In genomic region chr15:90408657-90409056, GRCh38 we compare ENCODE assay signal across 18 cellular contexts. TPM values are rescaled to one million over a fixed set of nuclear protein-coding genes. Genes with fewer than 3 reads are reported as not detected.
DNase-seq lines count a peak whose midpoint lies in the region; ATAC-seq, FAIRE-seq and TF ChIP-seq lines count a peak whose summit lies in the region.
"Had no signal": no experiment of that assay in that cellular context is flagged by ENCODE, and none has a peak within 500 bp of the region (broad histone marks: within the 10 kb centered on the region; RNA-seq: fewer than 3 reads in every experiment).

No MANE protein-coding gene starts in this region.

- CTCF ChIA-PET in activated CD4-positive, alpha-beta T cell treated with anti-CD3 and anti-CD28 coated beads for 36 hours (lab: Charles Lee): interaction anchor here (0.6 to 2.0 kb wide), 5 partner anchors 10 to 73 kb away, joined by 3 to 7 read pairs (median 3); partner anchors contain the start of gene IQGAP1

- no peak for DNase-seq in activated CD4-positive, alpha-beta T cell treated with anti-CD3 and anti-CD28 coated beads for 36 hours
- DNase-seq in activated CD4-positive, alpha-beta T cell treated with anti-CD3 and anti-CD28 coated beads, Interleukin-2, amount 50 U/mL, for 1 hour: no peak
- no peak for DNase-seq in activated naive CD8-positive, alpha-beta T cell treated with anti-CD3 and anti-CD28 coated beads, Interleukin-2, amount 50 U/mL, for 24 hours
- DNase-seq in natural killer cell: no peak
- DNase-seq in upper lobe of right lung: no peak
- no peak for DNase-seq in activated naive CD4-positive, alpha-beta T cell treated with anti-CD3 and anti-CD28 coated beads, Interleukin-2, amount 50 U/mL, for 16 hours
- no peak for DNase-seq in RKO (ENCODE audit: low spot score)
- no peak for DNase-seq in urothelium cell line (ENCODE audit: low spot score)
- DNase-seq: 8988T; activated B cell treated with CpG ODN at 0.5 μM for 24 hours; activated naive CD4-positive, alpha-beta T cell treated with Interleukin-2 at 50 U/mL for 16 hours; DND-41; foreskin fibroblast; NCI-H1417 treated with DMSO at 0.1 percent for 48 hours; NCI-H774; SJCRH30; stimulated activated naive CD4-positive, alpha-beta T cell had no signal

- peak overlapping the region; percentile 51 for H3K27ac ChIP-seq in upper lobe of right lung
- H3K27ac ChIP-seq: C4-2B, SJCRH30 had no signal

- H3K36me3 ChIP-seq in upper lobe of right lung: no peaks in the 10 kb centered on the region

- H3K4me1 Mint-ChIP-seq in activated CD4-positive, alpha-beta T cell treated with anti-CD3 and anti-CD28 coated beads for 36 hours: peaks cover 83% of the 10 kb centered on the region
- H3K4me1 Mint-ChIP-seq in activated naive CD8-positive, alpha-beta T cell treated with anti-CD3 and anti-CD28 coated beads, Interleukin-2, amount 50 U/mL, for 24 hours: peaks cover 93% of the 10 kb centered on the region
- H3K4me1 Mint-ChIP-seq in natural killer cell: peaks cover 87 to 94% of the 10 kb centered on the region in 2 donors

- no peaks in the 10 kb centered on the region for H3K27me3 Mint-ChIP-seq in activated CD4-positive, alpha-beta T cell treated with anti-CD3 and anti-CD28 coated beads for 36 hours
- H3K27me3 Mint-ChIP-seq in activated naive CD8-positive, alpha-beta T cell treated with anti-CD3 and anti-CD28 coated beads, Interleukin-2, amount 50 U/mL, for 24 hours: no peaks in the 10 kb centered on the region
- H3K27me3 Mint-ChIP-seq in natural killer cell (ENCODE audit: low read depth in 2 of 2): no peaks in the 10 kb centered on the region
- H3K27me3 Mint-ChIP-seq: activated B cell treated with CpG ODN at 0.5 μM for 24 hours had no signal

- no peak for TF ChIP-seq CTCF in natural killer cell (IDR thresholded peaks at IDR 0.05)
- TF ChIP-seq CTCF in upper lobe of right lung (IDR thresholded peaks at IDR 0.05): no peak

- no peaks in the 10 kb centered on the region for H3K27me3 ChIP-seq in upper lobe of right lung
- H3K27me3 ChIP-seq: SJCRH30 had no signal

- H3K9me3 Mint-ChIP-seq in activated CD4-positive, alpha-beta T cell treated with anti-CD3 and anti-CD28 coated beads for 36 hours (ENCODE audit: low read depth): peaks cover 6% of the 10 kb centered on the region
- H3K9me3 Mint-ChIP-seq in activated naive CD8-positive, alpha-beta T cell treated with anti-CD3 and anti-CD28 coated beads, Interleukin-2, amount 50 U/mL, for 24 hours: peaks cover 5% of the 10 kb centered on the region
- peaks cover 3 to 6% of the 10 kb centered on the region in 2 donors for H3K9me3 Mint-ChIP-seq in natural killer cell

- intact Hi-C loops in activated CD4-positive, alpha-beta T cell treated with anti-CD3 and anti-CD28 coated beads for 36 hours (cut with DNase I, micrococcal nuclease): loop anchor here (1.0 to 10.0 kb wide), 2 partner anchors 11 to 374 kb away; no protein-coding TSS in a partner anchor
- intact Hi-C loops in natural killer cell (cut with micrococcal nuclease) (loop anchor here (1.0 to 10.0 kb wide), 6 partner anchors 8 to 1446 kb away; partner anchors contain the start of genes IQGAP1 and SLCO3A1), upper lobe of right lung (cut with DNase I) (no loop called here)

- no peak for FAIRE-seq in urothelium cell line (lab: Jason Lieb, UNC)

- H3K36me3 Mint-ChIP-seq in activated CD4-positive, alpha-beta T cell treated with anti-CD3 and anti-CD28 coated beads for 36 hours (ENCODE audit: low read depth): peaks cover 32% of the 10 kb centered on the region
- peaks cover 25% of the 10 kb centered on the region for H3K36me3 Mint-ChIP-seq in activated naive CD8-positive, alpha-beta T cell treated with anti-CD3 and anti-CD28 coated beads, Interleukin-2, amount 50 U/mL, for 24 hours (ENCODE audit: low read depth)
- peaks cover 6% of the 10 kb centered on the region for H3K36me3 Mint-ChIP-seq in natural killer cell

- ATAC-seq in activated CD4-positive, alpha-beta T cell treated with anti-CD3 and anti-CD28 coated beads for 36 hours: no peak
- ATAC-seq in activated naive CD8-positive, alpha-beta T cell treated with anti-CD3 and anti-CD28 coated beads, Interleukin-2, amount 50 U/mL, for 24 hours: no peak
- ATAC-seq in natural killer cell (no peak), upper lobe of right lung (no peak)

- H3K4me3 Mint-ChIP-seq in activated CD4-positive, alpha-beta T cell treated with anti-CD3 and anti-CD28 coated beads for 36 hours: no peak overlapping the region
- H3K4me3 Mint-ChIP-seq in activated naive CD8-positive, alpha-beta T cell treated with anti-CD3 and anti-CD28 coated beads, Interleukin-2, amount 50 U/mL, for 24 hours: no peak overlapping the region
- H3K4me3 Mint-ChIP-seq in natural killer cell: peak overlapping the region; percentile 87
- H3K4me3 Mint-ChIP-seq: activated B cell treated with CpG ODN at 0.5 μM for 24 hours had no signal

- H3K27ac Mint-ChIP-seq in activated CD4-positive, alpha-beta T cell treated with anti-CD3 and anti-CD28 coated beads for 36 hours: peak overlapping the region; percentile 73
- peak overlapping the region; percentile 88 for H3K27ac Mint-ChIP-seq in activated naive CD8-positive, alpha-beta T cell treated with anti-CD3 and anti-CD28 coated beads, Interleukin-2, amount 50 U/mL, for 24 hours
- H3K27ac Mint-ChIP-seq in natural killer cell: peak overlapping the region; percentile 94 to 97
- H3K27ac Mint-ChIP-seq: activated B cell treated with CpG ODN at 0.5 μM for 24 hours had no signal

- POLR2A ChIA-PET in activated CD4-positive, alpha-beta T cell treated with anti-CD3 and anti-CD28 coated beads for 36 hours (lab: Charles Lee): interaction anchor here (1.0 kb wide), 1 partner anchor 15 kb away, joined by 4 read pairs; no protein-coding TSS in a partner anchor

- peaks cover 77% of the 10 kb centered on the region for H3K4me1 ChIP-seq in upper lobe of right lung
- H3K4me1 ChIP-seq: SJCRH30 had no signal

- H3K4me3 ChIP-seq in upper lobe of right lung: no peak overlapping the region
- H3K4me3 ChIP-seq: SJCRH30 had no signal

- no peaks in the 10 kb centered on the region for H3K9me3 ChIP-seq in upper lobe of right lung

RNA-seq across cellular contexts. Expression of gene IQGAP1, which starts 20.6 kb away (rescaled TPM):
- 100 to 1,000 TPM; 181 to 334 TPM for total RNA-seq in activated CD4-positive, alpha-beta T cell treated with anti-CD3 and anti-CD28 coated beads for 36 hours
- total RNA-seq in natural killer cell (100 to 1,000 TPM; 431 to 493 (median 446) TPM), upper lobe of right lung (256 TPM)

RNA-seq across cellular contexts. Expression of gene ZNF774, which starts 56.6 kb away (rescaled TPM):
- 1 to 10 TPM; 1.5 to 2.0 TPM for total RNA-seq in activated CD4-positive, alpha-beta T cell treated with anti-CD3 and anti-CD28 coated beads for 36 hours
- under 1 TPM; 0.34 to 0.70 (median 0.47) TPM for total RNA-seq in natural killer cell
- total RNA-seq in upper lobe of right lung: 3.6 TPM
